25 cellular contexts compared by ENCODE assay signal in genomic region chr2:15829985-15830384, GRCh38.
"Had no signal": no experiment of that assay in that cellular context is flagged by ENCODE, and none has a peak within 500 bp of the region (broad histone marks: within the 10 kb centered on the region; RNA-seq: fewer than 3 reads in every experiment).

No MANE protein-coding gene starts in this region.

- DNase-seq: stimulated activated CD4-positive, alpha-beta T cell treated with anti-CD3 and anti-CD28 coated beads, Interleukin-2, amount 100 ng/mL, for 48 hours; stimulated activated CD4-positive, alpha-beta T cell treated with anti-CD3 and anti-CD28 coated beads, Interleukin-4, amount 100 ng/mL, for 1 hour; stimulated activated CD4-positive, alpha-beta T cell treated with anti-CD3 and anti-CD28 coated beads, Interleukin-4, amount 100 ng/mL, for 24 hours; stimulated activated CD4-positive, alpha-beta T cell treated with anti-CD3 and anti-CD28 coated beads, Interleukin-4, amount 100 ng/mL, for 4 hours; stimulated activated CD8-positive, alpha-beta memory T cell treated with anti-CD3 and anti-CD28 coated beads, Interleukin-4, amount 100 ng/mL, for 48 hours; stimulated activated naive B cell treated with anti-CD40 and anti-IgM and Interleukin-4, amounts not matched to agents 10 μg/mL and 1 μg/mL and 100 μg/mL, for 72 hours; stimulated activated naive CD4-positive, alpha-beta T cell; stimulated activated naive CD4-positive, alpha-beta T cell treated with Interleukin-2 at 50 U/mL for 16 hours; stimulated activated naive CD8-positive, alpha-beta T cell treated with anti-CD3 and anti-CD28 coated beads, Interleukin-15, amount 100 ng/mL, for 72 hours; stimulated activated naive CD8-positive, alpha-beta T cell treated with anti-CD3 and anti-CD28 coated beads, Interleukin-15, Interleukin-2, amounts not matched to agents 100 U/mL and 50 U/mL, for 24 hours; stomach; substantia nigra; testis; thyroid gland; tibial artery; transverse colon; upper lobe of left lung; upper lobe of right lung; uterus had no signal

- H3K27ac ChIP-seq: stomach, suprapubic skin, testis, thoracic aorta, thyroid gland, tibial artery, tibial nerve, transverse colon, upper lobe of left lung, upper lobe of right lung, uterus, vagina had no signal

- ATAC-seq: stimulated activated effector memory CD8-positive, alpha-beta T cell treated with anti-CD3 and anti-CD28 coated beads, Interleukin-12 subunit alpha, Interleukin-12 subunit beta, amount 100 ng/mL, for 72 hours; stimulated activated memory B cell treated with anti-CD40 and anti-IgM and Interleukin-4, amounts not matched to agents 10 μg/mL and 1 μg/mL and 100 μg/mL, for 72 hours; stimulated activated naive B cell treated with anti-CD40 and anti-IgM and Interleukin-4, amounts not matched to agents 10 μg/mL and 1 μg/mL and 100 μg/mL, for 72 hours; stimulated activated naive CD8-positive, alpha-beta T cell treated with anti-CD3 and anti-CD28 coated beads, Interleukin-15, amount 100 ng/mL, for 72 hours; stimulated activated naive CD8-positive, alpha-beta T cell treated with anti-CD3 and anti-CD28 coated beads, Interleukin-15, Interleukin-2, amounts not matched to agents 100 U/mL and 50 U/mL, for 24 hours; upper lobe of right lung had no signal

- H3K27me3 ChIP-seq: stomach, testis, thyroid gland, tibial nerve, transverse colon, upper lobe of left lung, upper lobe of right lung, uterus, vagina had no signal

- H3K4me3 ChIP-seq: stomach, suprapubic skin, testis, thoracic aorta, thyroid gland, tibial artery, tibial nerve, transverse colon, upper lobe of left lung, upper lobe of right lung, uterus, vagina had no signal

- H3K9me3 ChIP-seq: stomach, suprapubic skin, testis, thoracic aorta, thyroid gland, tibial artery, tibial nerve, transverse colon, upper lobe of left lung, upper lobe of right lung, uterus, vagina had no signal

- H3K4me1 ChIP-seq: stomach, testis, thyroid gland, tibial artery, tibial nerve, transverse colon, upper lobe of left lung, upper lobe of right lung, uterus, vagina had no signal

- H3K36me3 ChIP-seq: stomach, suprapubic skin, thoracic aorta, thyroid gland, tibial artery, tibial nerve, transverse colon, upper lobe of left lung, upper lobe of right lung, uterus, vagina had no signal
